ENCODE assay signal across 9 cellular contexts in the genomic region with DNA sequence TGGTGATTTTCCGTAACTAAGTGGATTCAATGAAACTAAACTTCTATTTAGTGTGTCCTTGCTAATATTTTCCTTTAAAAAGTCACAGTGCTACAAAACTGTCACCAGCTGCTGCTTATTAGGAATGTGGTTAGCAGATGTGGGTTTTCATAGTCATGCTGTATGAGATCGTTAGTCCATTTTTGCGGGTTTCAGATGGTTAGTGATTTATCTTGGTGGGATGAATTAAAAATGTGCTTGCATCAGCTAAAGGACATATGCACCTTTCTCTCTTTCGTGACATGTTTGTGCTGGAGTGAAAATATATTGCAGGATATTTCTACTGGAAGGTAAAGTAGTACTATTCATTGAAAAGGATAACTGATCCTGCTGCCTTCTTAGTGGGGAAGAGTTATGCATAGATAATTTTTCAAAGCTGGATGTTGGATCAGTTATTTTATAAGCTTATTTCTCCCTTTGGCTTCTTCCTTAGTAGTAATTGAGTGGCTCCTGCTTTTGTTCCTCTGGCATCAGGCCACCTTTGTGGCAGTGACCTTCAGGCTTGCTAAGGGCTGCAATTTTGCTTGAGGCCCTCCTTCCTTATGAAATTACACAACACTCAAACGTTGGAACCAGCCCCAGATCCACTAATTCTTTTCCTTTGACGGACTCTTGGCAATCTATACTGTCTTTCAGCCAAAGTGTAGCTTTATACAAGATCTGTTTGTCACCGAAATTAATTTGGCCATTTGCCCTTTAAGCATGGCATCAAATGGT. TPM values are rescaled to one million over a fixed set of nuclear protein-coding genes. Genes with fewer than 3 reads are reported as not detected.
DNase-seq lines count a peak whose midpoint lies in the region; ATAC-seq and TF ChIP-seq lines count a peak whose summit lies in the region.
"Had no signal": no experiment of that assay in that cellular context is flagged by ENCODE, and none has a peak within 500 bp of the region (broad histone marks: within the 10 kb centered on the region; RNA-seq: fewer than 3 reads in every experiment).

No MANE protein-coding gene starts in this region.

- H3K27me3 ChIP-seq in esophagus muscularis mucosa (no peaks in the 10 kb centered on the region), ovary (no peaks in the 10 kb centered on the region)

- TF ChIP-seq POLR2A in esophagus muscularis mucosa (IDR thresholded peaks at IDR 0.05; ENCODE audit: low read depth) (no peak), ovary (IDR thresholded peaks at IDR 0.05) (no peak)

- H3K4me1 ChIP-seq in esophagus muscularis mucosa (peaks cover 24 to 74% (median 63%) of the 10 kb centered on the region in 4 donors), ovary (ENCODE audit: insufficient read depth) (peaks cover 9% of the 10 kb centered on the region)

- H3K9me3 ChIP-seq in esophagus muscularis mucosa (no peaks in the 10 kb centered on the region), ovary (no peaks in the 10 kb centered on the region)

- intact Hi-C loops in esophagus muscularis mucosa (cut with DNase I) (loop anchor here (10.0 kb wide), 1 partner anchor 95 kb away; no protein-coding TSS in a partner anchor), ovary (cut with DNase I) (no loop called here)

- WGBS in esophagus muscularis mucosa, result 8% methylated on average over 7 of the region's 7 CpGs
- WGBS in ovary, 3 donors, result 10 to 16% (median 10%) methylated on average over 7 of the region's 7 CpGs

- TF ChIP-seq CTCF in esophagus muscularis mucosa (IDR thresholded peaks at IDR 0.05) (no peak), ovary (IDR thresholded peaks at IDR 0.05) (no peak)

- TF ChIP-seq EP300 in esophagus muscularis mucosa (IDR thresholded peaks at IDR 0.05) (no peak), ovary (IDR thresholded peaks at IDR 0.05) (no peak)

- no peaks in the 10 kb centered on the region for H3K36me3 ChIP-seq in esophagus muscularis mucosa
- H3K36me3 ChIP-seq in ovary, result no peaks in the 10 kb centered on the region

- no peak for ATAC-seq in HG03460 (IDR thresholded peaks at IDR 0.05; ENCODE audit: unreplicated experiment)

- peak overlapping the region; percentile 73 to 83 (median 80) for H3K27ac ChIP-seq in esophagus muscularis mucosa (replicated peaks in 1 of 4)
- peak overlapping the region in 1 of 2 donors; percentile 49 for H3K27ac ChIP-seq in ovary

- DNase-seq in COLO829 (ENCODE audit: low spot score) (peak; percentile 48), NCI-H69 (lab: John Stamatoyannopoulos, UW) (peak; percentile 59), esophagus muscularis mucosa (ENCODE audit: extremely low spot score) (peak; percentile 93), ovary (peak; percentile 81 to 90 (median 88)), NCI-H1930 (lab: John Stamatoyannopoulos, UW) (no peak), NCI-H2081 treated with DMSO at 0.1 percent for 48 hours (lab: John Stamatoyannopoulos, UW) (no peak)
- DNase-seq in activated CD4-positive, alpha-beta T cell treated with anti-CD3 and anti-CD28 coated beads, Interleukin-2, amount 50 U/mL, for 4 hours, result no peak
- DNase-seq: activated CD4-positive, alpha-beta T cell treated with anti-CD3 and anti-CD28 coated beads for 1 hour had no signal

- H3K4me3 ChIP-seq in esophagus muscularis mucosa (peak overlapping the region in 1 of 4 donors; percentile 5), ovary (no peak overlapping the region)

RNA-seq across cellular contexts. Expression of gene SNTB2, which starts 7.5 kb away (rescaled TPM):
- 10 to 100 TPM; 36.1 to 73.4 (median 54.8) TPM for total RNA-seq in esophagus muscularis mucosa
- total RNA-seq in ovary, result 10 to 100 TPM; 15.1 to 51.8 (median 38.4) TPM
- polyA plus RNA-seq in ovary, result 10 to 100 TPM in 1 of 2 donors, 1 to 10 TPM in 1; 9.4 to 21.2 TPM

RNA-seq across cellular contexts. Expression of gene UTP4, which starts 47.0 kb away (rescaled TPM):
- total RNA-seq in esophagus muscularis mucosa (10 to 100 TPM; 23.3 to 32.6 (median 24.0) TPM), ovary (10 to 100 TPM; 13.8 to 52.4 (median 40.2) TPM)
- polyA plus RNA-seq in ovary, result 10 to 100 TPM; 19.7 to 48.9 TPM

RNA-seq across cellular contexts. Expression of gene CHTF8, which starts 47.0 kb away (rescaled TPM):
- total RNA-seq in esophagus muscularis mucosa (10 to 100 TPM; 59.8 to 94.4 (median 69.4) TPM), ovary (10 to 100 TPM; 56.9 to 89.1 (median 82.6) TPM)
- 100 to 1,000 TPM in 1 of 2 donors, 10 to 100 TPM in 1; 47.9 to 130 TPM for polyA plus RNA-seq in ovary

Comparison
In these comparisons a context has a peak if more than half of its experiments do, and no peak if none do; other contexts are left out.
1. DNase-seq: peak in COLO829 (single experiment), NCI-H69 (single experiment), esophagus muscularis mucosa (single experiment) and ovary (5 of 5); none in activated CD4-positive, alpha-beta T cell treated with anti-CD3 and anti-CD28 coated beads, Interleukin-2, amount 50 U/mL, for 4 hours (0 of 2), NCI-H1930 (0 of 2) and NCI-H2081 treated with DMSO at 0.1 percent for 48 hours (single experiment).